ENCODE assay signal across 9 cellular contexts in genomic region chr7:2518737-2519118, GRCh38. TPM values are rescaled to one million over a fixed set of nuclear protein-coding genes. Genes with fewer than 3 reads are reported as not detected.
A peak's percentile ranks its signal among the peaks of the same experiment; 100 is the strongest.
DNase-seq lines count a peak whose midpoint lies in the region; ATAC-seq and TF ChIP-seq lines count a peak whose summit lies in the region.
"Had no signal": no experiment of that assay in that cellular context is flagged by ENCODE, and none has a peak within 500 bp of the region (broad histone marks: within the 10 kb centered on the region; RNA-seq: fewer than 3 reads in every experiment).

No MANE protein-coding gene starts in this region.

- TF ChIP-seq CTCF in heart right ventricle (IDR thresholded peaks at IDR 0.05) (no peak), breast epithelium (IDR thresholded peaks at IDR 0.05) (no peak), uterus (IDR thresholded peaks at IDR 0.05) (no peak)

- H3K36me3 ChIP-seq in heart right ventricle (no peaks in the 10 kb centered on the region), breast epithelium (no peaks in the 10 kb centered on the region), uterus (no peaks in the 10 kb centered on the region), aorta (ENCODE audit: control insufficient read depth in 1 of 2, insufficient read depth in 2 of 2, low read length in 1 of 2) (no peaks in the 10 kb centered on the region)

- intact Hi-C loops in heart right ventricle (cut with DNase I): loop anchor here in 2 of 10 donors (5.0 kb wide), 2 partner anchors 36 to 41 kb away; partner anchors contain the start of gene GRIFIN (in 1 of the 2)
- intact Hi-C loops in Right ventricle myocardium inferior (cut with DNase I): loop anchor here (2.0 kb wide), 1 partner anchor 28 kb away; no protein-coding TSS in a partner anchor
- intact Hi-C loops in breast epithelium (cut with DNase I; ENCODE audit: low total_unique reads): no loop called here
- intact Hi-C loops in uterus (cut with DNase I; ENCODE audit: low total_unique reads): no loop called here
- intact Hi-C loops in aorta (cut with DNase I): no loop called here

- 7% methylated on average over 38 to 41 of the region's 41 CpGs for WGBS in heart right ventricle, 2 donors
- 13 to 14% methylated on average over 33 to 41 of the region's 41 CpGs for WGBS in aorta, 2 donors

- DNase-seq in heart right ventricle (no peak), Right ventricle myocardium inferior (ENCODE audit: missing footprints) (no peak), breast epithelium (ENCODE audit: low spot score in 2 of 2) (no peak), uterus (no peak), H4 (ENCODE audit: low spot score) (no peak), aorta (no peak), MV-4-11 (lab: John Stamatoyannopoulos, UW) (no peak)

- ATAC-seq in heart right ventricle (peak in 4 of 8 donors; percentile 2 to 16 (median 12)), Right ventricle myocardium inferior (no peak), aorta (ENCODE audit: low FRiP score) (no peak)

- H3K4me3 ChIP-seq in heart right ventricle (peak overlapping the region in 9 of 10 donors; percentile 47 to 82 (median 60)), breast epithelium (peak overlapping the region; percentile 44 to 85 (median 63)), mononuclear cell (ENCODE audit: low read length) (peak overlapping the region; percentile 35), uterus (peak overlapping the region; percentile 28 to 51), aorta (ENCODE audit: low read length in 2 of 2) (no peak overlapping the region)

- H3K27me3 ChIP-seq in heart right ventricle: peaks cover 0 to 27% (median 6%) of the 10 kb centered on the region in 7 donors
- H3K27me3 ChIP-seq in breast epithelium: no peaks in the 10 kb centered on the region
- H3K27me3 ChIP-seq in mononuclear cell (ENCODE audit: insufficient read depth, low read length): no peaks in the 10 kb centered on the region
- H3K27me3 ChIP-seq in uterus: peaks cover 0 to 10% of the 10 kb centered on the region in 2 donors
- peaks cover 0 to 1% of the 10 kb centered on the region in 2 donors for H3K27me3 ChIP-seq in aorta (ENCODE audit: control insufficient read depth in 1 of 2, insufficient read depth in 2 of 2, low read length in 1 of 2)

- peaks cover 20 to 67% (median 48%) of the 10 kb centered on the region in 9 donors for H3K4me1 ChIP-seq in heart right ventricle
- H3K4me1 ChIP-seq in breast epithelium: peaks cover 24 to 29% of the 10 kb centered on the region in 2 donors
- H3K4me1 ChIP-seq in mononuclear cell (ENCODE audit: insufficient read depth, low read length): peaks cover 40% of the 10 kb centered on the region
- peaks cover 0 to 19% of the 10 kb centered on the region in 2 donors for H3K4me1 ChIP-seq in uterus
- no peaks in the 10 kb centered on the region for H3K4me1 ChIP-seq in aorta (ENCODE audit: control insufficient read depth in 1 of 2, insufficient read depth in 2 of 2, low read length in 2 of 2)

- no peak for TF ChIP-seq POLR2A in breast epithelium (IDR thresholded peaks at IDR 0.05)
- TF ChIP-seq POLR2A in uterus (IDR thresholded peaks at IDR 0.05): no peak

- H3K27ac ChIP-seq in heart right ventricle (peak overlapping the region in 9 of 10 donors; percentile 6 to 82 (median 58)), breast epithelium (peak overlapping the region; percentile 79 to 91), uterus (peak overlapping the region; percentile 56 to 62), aorta (ENCODE audit: low read depth in 1 of 2, low read length in 2 of 2) (no peak overlapping the region)

- H3K9me3 ChIP-seq in heart right ventricle: no peaks in the 10 kb centered on the region
- no peaks in the 10 kb centered on the region for H3K9me3 ChIP-seq in breast epithelium
- H3K9me3 ChIP-seq in mononuclear cell (ENCODE audit: low read depth, low read length): no peaks in the 10 kb centered on the region
- H3K9me3 ChIP-seq in uterus: no peaks in the 10 kb centered on the region
- no peaks in the 10 kb centered on the region for H3K9me3 ChIP-seq in aorta (ENCODE audit: control insufficient read depth, low read length)

RNA-seq across cellular contexts. Expression of gene LFNG, which starts 0.8 kb away (rescaled TPM):
- total RNA-seq in heart right ventricle: 10 to 100 TPM in 4 of 10 donors, 1 to 10 TPM in 6; 2.4 to 11.8 (median 9.0) TPM
- polyA plus RNA-seq in heart right ventricle: 10 to 100 TPM in 1 of 2 donors, 1 to 10 TPM in 1; 7.2 to 10.8 TPM
- total RNA-seq in Right ventricle myocardium inferior: 6.5 TPM
- total RNA-seq in breast epithelium: 10 to 100 TPM in 1 of 3 donors, 1 to 10 TPM in 2; 5.0 to 16.4 (median 9.1) TPM
- 101 TPM for total RNA-seq in mononuclear cell
- total RNA-seq in uterus: 10 to 100 TPM in 2 of 4 donors, 1 to 10 TPM in 1, not detected in 1; 2.3 to 30.5 (median 26.5) TPM
- total RNA-seq in H4 (2014; rRNA removed; shearing (Covaris generic)): 11.0 and 14.7 TPM in 2 replicates
- total RNA-seq in aorta: 10 to 100 TPM; 14.0 to 30.6 TPM
- 1 to 10 TPM; 2.3 to 5.8 TPM for polyA plus RNA-seq in aorta

RNA-seq across cellular contexts. Expression of gene BRAT1, which starts 36.6 kb away (rescaled TPM):
- total RNA-seq in heart right ventricle (10 to 100 TPM; 10.6 to 18.2 (median 12.8) TPM), Right ventricle myocardium inferior (14.8 TPM), breast epithelium (10 to 100 TPM; 20.8 to 36.4 (median 28.4) TPM), mononuclear cell (7.7 TPM), uterus (10 to 100 TPM; 10.3 to 44.3 (median 36.0) TPM), aorta (10 to 100 TPM; 14.8 to 24.3 TPM)
- polyA plus RNA-seq in heart right ventricle (10 to 100 TPM; 16.8 to 22.8 TPM), aorta (10 to 100 TPM; 11.8 to 63.9 TPM)
- total RNA-seq in H4 (2014; rRNA removed; shearing (Covaris generic)): 31.7 and 41.5 TPM in 2 replicates

RNA-seq across cellular contexts. Expression of gene IQCE, which starts 40.1 kb away (rescaled TPM):
- total RNA-seq in heart right ventricle: 10 to 100 TPM in 4 of 10 donors, 1 to 10 TPM in 6; 7.8 to 13.8 (median 9.4) TPM
- 1 to 10 TPM; 4.2 to 5.0 TPM for polyA plus RNA-seq in heart right ventricle
- 11.5 TPM for total RNA-seq in Right ventricle myocardium inferior
- total RNA-seq in breast epithelium: 10 to 100 TPM; 13.4 to 22.7 (median 13.8) TPM
- 2.7 TPM for total RNA-seq in mononuclear cell
- 10 to 100 TPM in 3 of 4 donors, 1 to 10 TPM in 1; 6.8 to 28.0 (median 16.9) TPM for total RNA-seq in uterus
- 13.5 and 17.2 TPM in 2 replicates for total RNA-seq in H4 (2014; rRNA removed; shearing (Covaris generic))
- 10 to 100 TPM; 12.0 to 18.2 TPM for total RNA-seq in aorta
- 10 to 100 TPM in 1 of 2 donors, 1 to 10 TPM in 1; 6.1 to 10.5 TPM for polyA plus RNA-seq in aorta

RNA-seq across cellular contexts. Expression of gene GRIFIN, which starts 42.5 kb away (rescaled TPM):
- total RNA-seq in heart right ventricle (not detected), Right ventricle myocardium inferior (not detected), breast epithelium (not detected), mononuclear cell (not detected), uterus (not detected), aorta (not detected)
- polyA plus RNA-seq in heart right ventricle (not detected), aorta (not detected)
- not detected in 2 replicates for total RNA-seq in H4 (2014; rRNA removed; shearing (Covaris generic))
- total RNA-seq: T-helper 1 cell treated with Interleukin-12 subunit alpha and Interleukin-12 subunit beta and Interleukin-4 antibody, amounts not matched to agents 30 ng/mL and 1 ng/mL, for 36 hours had no signal

Comparison
In these comparisons a context has a peak if more than half of its experiments do, and no peak if none do; other contexts are left out.
1. H3K27ac ChIP-seq: peak in heart right ventricle (9 of 10), breast epithelium (2 of 2) and uterus (2 of 2); none in aorta (0 of 2).
2. H3K4me3 ChIP-seq: peak in heart right ventricle (9 of 10), breast epithelium (3 of 3), mononuclear cell (single experiment) and uterus (2 of 2); none in aorta (0 of 2).